ENCODE assay signal across 21 cellular contexts in the genomic region with DNA sequence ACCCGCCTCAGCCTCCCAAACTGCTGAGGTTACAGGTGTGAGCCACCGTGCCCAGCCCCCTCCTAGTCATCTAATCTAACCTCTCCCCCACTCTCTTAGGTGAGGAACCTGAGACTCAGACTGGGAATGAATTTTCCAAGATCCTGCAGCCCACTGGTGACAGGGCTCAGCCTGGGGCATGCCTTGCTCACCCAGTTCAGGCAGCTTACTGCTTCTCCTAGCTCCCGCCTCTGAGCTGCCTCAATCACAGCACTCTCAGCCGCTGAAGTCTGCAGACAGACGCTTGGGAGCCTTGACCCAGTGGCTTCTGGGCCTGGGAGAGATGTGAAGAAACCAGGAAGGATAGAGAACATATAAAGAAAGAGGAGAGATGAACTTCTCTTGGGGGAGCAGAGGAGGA. TPM values are rescaled to one million over a fixed set of nuclear protein-coding genes. Genes with fewer than 3 reads are reported as not detected.
DNase-seq lines count a peak whose midpoint lies in the region; TF ChIP-seq lines count a peak whose summit lies in the region.
"Had no signal": no experiment of that assay in that cellular context is flagged by ENCODE, and none has a peak within 500 bp of the region (broad histone marks: within the 10 kb centered on the region; RNA-seq: fewer than 3 reads in every experiment).

No MANE protein-coding gene starts in this region.

- no peak overlapping the region for H2AK5ac ChIP-seq in mesenchymal stem cell (ENCODE audit: low read length, severe bottlenecking)

- H3K9me3 ChIP-seq in endodermal cell (ENCODE audit: control insufficient read depth, low read length) (no peaks in the 10 kb centered on the region), spleen (no peaks in the 10 kb centered on the region), mesenchymal stem cell (ENCODE audit: control insufficient read depth, low read length) (no peaks in the 10 kb centered on the region)
- H3K9me3 ChIP-seq: A549; BE2C; BLaER1 treated with 17β-estradiol and CSF1 and Interleukin-3, amounts not matched to agents 10 nM and 100 nM had no signal

- TF ChIP-seq CTCF in brain (conservative IDR thresholded peaks at IDR 0.05): no peak
- TF ChIP-seq CTCF in endodermal cell (conservative IDR thresholded peaks at IDR 0.05): no peak
- no peak for TF ChIP-seq CTCF in neural crest cell (conservative IDR thresholded peaks at IDR 0.05)
- TF ChIP-seq CTCF in spleen (IDR thresholded peaks at IDR 0.05 in 8 of 11, conservative IDR thresholded peaks at IDR 0.05 in 3 of 11): no peak

- no peak overlapping the region for H4K91ac ChIP-seq in mesenchymal stem cell (ENCODE audit: low read length)

- H3K23ac ChIP-seq in mesenchymal stem cell (ENCODE audit: low read length in 2 of 2): no peak overlapping the region

- no peak overlapping the region for H3K14ac ChIP-seq in mesenchymal stem cell (ENCODE audit: low read length in 2 of 2)

- H3K36me3 Mint-ChIP-seq in brain (no peaks in the 10 kb centered on the region), endodermal cell (ENCODE audit: low read depth) (no peaks in the 10 kb centered on the region), neural crest cell (ENCODE audit: low read depth) (no peaks in the 10 kb centered on the region)
- H3K36me3 Mint-ChIP-seq: CD14-positive monocyte; CD8-positive, alpha-beta memory T cell had no signal

- H3K4me2 ChIP-seq in mesenchymal stem cell (ENCODE audit: low read length, poor library complexity, severe bottlenecking): no peak overlapping the region
- H3K4me2 ChIP-seq: A549; BLaER1 treated with 17β-estradiol and CSF1 and Interleukin-3, amounts not matched to agents 10 nM and 100 nM had no signal

- H2BK5ac ChIP-seq in mesenchymal stem cell (ENCODE audit: low read depth, low read length, poor library complexity, severe bottlenecking): no peak overlapping the region

- no peak overlapping the region for H2AFZ ChIP-seq in mesenchymal stem cell (ENCODE audit: low read depth, low read length)
- H2AFZ ChIP-seq: GM23248 had no signal

- H3K4me1 ChIP-seq in endodermal cell (ENCODE audit: control insufficient read depth, insufficient read depth, low read length): no peaks in the 10 kb centered on the region
- peaks cover 0 to 11% (median 3%) of the 10 kb centered on the region in 6 donors for H3K4me1 ChIP-seq in spleen
- H3K4me1 ChIP-seq in mesenchymal stem cell (ENCODE audit: control insufficient read depth, insufficient read depth, low read depth, low read length): peaks cover 11% of the 10 kb centered on the region
- H3K4me1 ChIP-seq: A549 had no signal

- H3K27me3 Mint-ChIP-seq in brain: peaks cover 4% of the 10 kb centered on the region
- H3K27me3 Mint-ChIP-seq in endodermal cell (ENCODE audit: insufficient read depth): no peaks in the 10 kb centered on the region
- H3K27me3 Mint-ChIP-seq in neural crest cell (ENCODE audit: low read depth): no peaks in the 10 kb centered on the region

- H3K4me1 Mint-ChIP-seq in brain (peaks cover 97% of the 10 kb centered on the region), endodermal cell (peaks cover 22% of the 10 kb centered on the region), neural crest cell (peaks cover 72% of the 10 kb centered on the region)
- H3K4me1 Mint-ChIP-seq: CD8-positive, alpha-beta memory T cell had no signal

- no peak overlapping the region for H2BK120ac ChIP-seq in mesenchymal stem cell (ENCODE audit: low read depth, low read length)

- H3K18ac ChIP-seq in mesenchymal stem cell (ENCODE audit: low read depth in 1 of 2, low read length in 2 of 2): peak overlapping the region in 1 of 2 experiments; percentile 21

- DNase-seq in endodermal cell: no peak
- DNase-seq in neural crest cell (ENCODE audit: low read depth, low spot score): no peak
- peak; percentile 24 for DNase-seq in spleen
- DNase-seq in activated CD8-positive, alpha-beta memory T cell treated with anti-CD3 and anti-CD28 coated beads for 24 hours: no peak
- DNase-seq in mesenchymal stem cell: no peak
- no peak for DNase-seq in activated CD4-positive, alpha-beta T cell treated with anti-CD3 and anti-CD28 coated beads for 4 hours
- DNase-seq: 8988T; ACHN; AML-193; BE2C; CD4-positive, alpha-beta T cell; CD8-positive, alpha-beta memory T cell; DMS53; DND-41; GM23248; H7; HCEC 1CT had no signal

- no peak overlapping the region for H3K4me3 Mint-ChIP-seq in brain
- H3K4me3 Mint-ChIP-seq in endodermal cell: no peak overlapping the region
- H3K4me3 Mint-ChIP-seq in neural crest cell: no peak overlapping the region
- H3K4me3 Mint-ChIP-seq: CD14-positive monocyte; CD4-positive, alpha-beta T cell; CD8-positive, alpha-beta memory T cell had no signal

- no peak overlapping the region for H3K9ac ChIP-seq in endodermal cell (ENCODE audit: extremely low read depth, low read length, poor library complexity, severe bottlenecking)
- H3K9ac ChIP-seq in mesenchymal stem cell (ENCODE audit: low read length): no peak overlapping the region
- H3K9ac ChIP-seq: BLaER1 treated with 17β-estradiol and CSF1 and Interleukin-3, amounts not matched to agents 10 nM and 100 nM; GM23248 had no signal

- intact Hi-C loops in spleen (cut with DNase I; ENCODE audit: low total_unique reads): no loop called here

- H3K27me3 ChIP-seq in endodermal cell (ENCODE audit: control insufficient read depth, insufficient read depth, low read length, poor library complexity, severe bottlenecking): no peaks in the 10 kb centered on the region
- peaks cover 0 to 28% (median 9%) of the 10 kb centered on the region in 7 donors for H3K27me3 ChIP-seq in spleen (replicated peaks in 1 of 7)
- H3K27me3 ChIP-seq in mesenchymal stem cell (ENCODE audit: control insufficient read depth in 1 of 2, insufficient read depth in 1 of 2, low read length in 2 of 2): peaks cover 0 to 49% of the 10 kb centered on the region in 2 experiments
- H3K27me3 ChIP-seq: BE2C had no signal

- H2BK12ac ChIP-seq in mesenchymal stem cell (ENCODE audit: low read length in 2 of 2): peak overlapping the region in 1 of 2 experiments; percentile 71

- H3K36me3 ChIP-seq in endodermal cell (ENCODE audit: control insufficient read depth, insufficient read depth, low read length) (no peaks in the 10 kb centered on the region), spleen (no peaks in the 10 kb centered on the region), mesenchymal stem cell (ENCODE audit: control insufficient read depth in 1 of 2, insufficient read depth in 2 of 2, low read depth in 1 of 2, low read length in 2 of 2) (no peaks in the 10 kb centered on the region)
- H3K36me3 ChIP-seq: BE2C; BLaER1 treated with 17β-estradiol and CSF1 and Interleukin-3, amounts not matched to agents 10 nM and 100 nM had no signal

- no peak for TF ChIP-seq POLR2A in spleen (IDR thresholded peaks at IDR 0.05)

- H3K79me1 ChIP-seq in mesenchymal stem cell (replicated peaks; ENCODE audit: low read length, poor library complexity, severe bottlenecking): no peaks in the 10 kb centered on the region

- whole genome bisulfite sequencing in endodermal cell (ENCODE audit: insufficient coverage in 1 of 2, insufficient read length in 1 of 2), 2 experiments: 93% methylated on average over 5 of the region's 5 CpGs; no CpG with 5 or more reads in 1 of the 2 experiments
- WGBS in spleen, 5 donors: 74 to 91% (median 87%) methylated on average over 4 to 5 of the region's 5 CpGs
- WGBS in mesenchymal stem cell: 98% methylated on average over 5 of the region's 5 CpGs

- H3K4me3 ChIP-seq in endodermal cell (ENCODE audit: low read length) (no peak overlapping the region), spleen (no peak overlapping the region), mesenchymal stem cell (ENCODE audit: insufficient read depth in 1 of 2, low read depth in 1 of 2, low read length in 2 of 2) (no peak overlapping the region)
- H3K4me3 ChIP-seq: A549; BLaER1 treated with 17β-estradiol and CSF1 and Interleukin-3, amounts not matched to agents 10 nM and 100 nM; GM23248 had no signal

- no peak overlapping the region for H2BK15ac ChIP-seq in mesenchymal stem cell (ENCODE audit: low read depth, poor library complexity, severe bottlenecking)

- H3K9me3 Mint-ChIP-seq in brain (peaks cover 0 to under 1% (median 0%) of the 10 kb centered on the region in 5 experiments), endodermal cell (peaks cover 47% of the 10 kb centered on the region), neural crest cell (no peaks in the 10 kb centered on the region)
- H3K9me3 Mint-ChIP-seq: CD4-positive, alpha-beta T cell; CD8-positive, alpha-beta memory T cell had no signal

- no peak overlapping the region for H4K8ac ChIP-seq in mesenchymal stem cell (ENCODE audit: low read length)

- H3K4ac ChIP-seq in mesenchymal stem cell (ENCODE audit: low read depth in 1 of 2, low read length in 2 of 2): no peak overlapping the region

- H3K27ac Mint-ChIP-seq in brain (peak overlapping the region in 3 of 5 experiments; percentile 71 to 88 (median 76)), endodermal cell (peak overlapping the region; percentile 55), neural crest cell (ENCODE audit: unreplicated experiment) (peak overlapping the region; percentile 81)
- H3K27ac Mint-ChIP-seq: CD4-positive, alpha-beta T cell; CD8-positive, alpha-beta memory T cell had no signal

- H3K27ac ChIP-seq in endodermal cell (ENCODE audit: low read depth, low read length) (no peak overlapping the region), spleen (no peak overlapping the region), mesenchymal stem cell (ENCODE audit: low read length, poor library complexity, severe bottlenecking) (no peak overlapping the region)
- H3K27ac ChIP-seq: A549; BLaER1 treated with 17β-estradiol and CSF1 and Interleukin-3, amounts not matched to agents 10 nM and 100 nM; GM23248 had no signal

RNA-seq across cellular contexts. Expression of gene PJA1, which starts 24.4 kb away (rescaled TPM):
- 105 TPM for polyA plus RNA-seq in brain (ENCODE audit: insufficient read depth, low read depth, low replicate concordance)
- total RNA-seq in endodermal cell: 10 to 100 TPM; 32.0 to 32.6 TPM
- polyA plus RNA-seq in endodermal cell (2013, experiment 1 of 2): 56.6 TPM
- polyA plus RNA-seq in endodermal cell (2013, experiment 2 of 2): 53.0 TPM
- 53.3 and 59.5 TPM in 2 replicates for total RNA-seq in neural crest cell
- total RNA-seq in spleen: 10 to 100 TPM; 13.2 to 22.2 (median 15.8) TPM
- polyA plus RNA-seq in spleen: 10 to 100 TPM in 1 of 3 donors, 1 to 10 TPM in 2; 8.6 to 10.1 (median 9.1) TPM
- polyA plus RNA-seq in mesenchymal stem cell (2013, experiment 1 of 2): 40.5 TPM
- 38.9 TPM for polyA plus RNA-seq in mesenchymal stem cell (2013, experiment 2 of 2)
